ENCODE assay signal across 8 cellular contexts in the genomic region with DNA sequence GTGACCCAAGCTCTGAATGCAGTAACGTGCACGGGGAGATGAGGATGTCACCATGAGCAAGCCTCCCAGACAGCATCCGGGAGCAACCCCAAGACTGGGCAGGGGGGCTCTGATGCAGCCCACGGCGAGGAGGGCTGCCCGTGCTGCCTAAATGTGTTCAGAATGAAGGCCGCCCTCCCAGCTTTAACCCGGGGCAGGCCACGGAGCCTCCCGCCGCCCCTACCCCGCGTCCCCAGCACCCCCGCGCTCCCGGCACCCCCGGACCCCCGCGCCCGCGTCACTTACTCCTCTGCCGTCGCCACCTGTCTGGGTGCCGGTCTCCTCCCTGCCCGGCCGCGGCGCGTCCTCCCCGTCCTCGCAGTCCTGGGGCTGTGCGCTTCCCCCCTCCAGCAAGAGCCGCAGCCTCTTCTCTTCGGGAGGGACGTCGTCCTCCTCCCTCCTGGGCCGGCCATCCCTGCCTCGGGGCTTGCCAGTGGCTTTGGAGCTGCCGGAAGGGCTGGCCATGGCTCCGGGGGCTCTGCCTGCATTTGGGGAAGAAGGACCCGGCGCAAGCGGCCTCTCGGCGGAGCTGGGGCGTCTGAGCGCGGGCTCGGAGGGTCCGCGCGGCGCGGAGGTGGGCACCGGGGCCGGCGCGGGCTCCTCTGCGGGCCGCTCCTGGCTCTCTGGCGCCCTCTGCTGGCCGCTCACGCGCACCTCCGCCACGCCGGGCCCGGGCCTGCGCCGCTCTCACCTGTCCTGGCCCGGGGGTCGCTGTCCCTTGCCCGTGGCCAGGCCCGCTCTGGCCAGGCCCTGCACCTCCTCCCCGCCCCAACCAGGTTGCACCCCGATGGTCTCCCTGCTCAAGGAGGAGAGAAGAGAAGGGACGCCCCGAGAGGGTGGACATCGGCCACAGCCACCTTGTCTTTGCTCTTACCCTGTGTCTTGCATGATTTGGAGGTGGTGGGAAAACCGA. TPM values are rescaled to one million over a fixed set of nuclear protein-coding genes. Genes with fewer than 3 reads are reported as not detected.
DNase-seq lines count a peak whose midpoint lies in the region; ATAC-seq and TF ChIP-seq lines count a peak whose summit lies in the region.
"Not testable (repeated sequence)": the region's sequence is repeated elsewhere in the genome, so short reads cannot be mapped to it uniquely, and the experiment has no call there.

No MANE protein-coding gene starts in this region.

- BruUV-seq in MCF 10A (replicated peaks; lab: Mats Ljungman, UMichigan): not testable (repeated sequence)

- not testable (repeated sequence) for H3K27me3 ChIP-seq in right cardiac atrium (ENCODE audit: control insufficient read depth, insufficient read depth)

- peak; percentile 81 for TF ChIP-seq CTCF in MCF 10A (IDR thresholded peaks at IDR 0.05; ENCODE audit: unreplicated experiment)
- peak in 2 of 3 donors; percentile 29 to 48 for TF ChIP-seq CTCF in omental fat pad (IDR thresholded peaks at IDR 0.05)

- H3K4me3 Mint-ChIP-seq in activated CD4-positive, alpha-beta T cell treated with anti-CD3 and anti-CD28 coated beads, Interleukin-2, amount 10 ng/mL, durations not matched to agents 7 days and 5 days: peak overlapping the region; percentile 52
- peak overlapping the region; percentile 50 for H3K4me3 Mint-ChIP-seq in MCF 10A (ENCODE audit: unreplicated experiment)

- ATAC-seq in HG02678 (IDR thresholded peaks at IDR 0.05; ENCODE audit: unreplicated experiment): peak; percentile 43
- ATAC-seq in right cardiac atrium; omental fat pad (ENCODE audit: low FRiP score): not testable (repeated sequence)

- not testable (repeated sequence) for H3K4me1 Mint-ChIP-seq in activated CD4-positive, alpha-beta T cell treated with anti-CD3 and anti-CD28 coated beads, Interleukin-2, amount 10 ng/mL, durations not matched to agents 7 days and 5 days; MCF 10A (ENCODE audit: insufficient read depth, unreplicated experiment)

- H3K4me3 ChIP-seq in right cardiac atrium (ENCODE audit: low read length): peak overlapping the region; percentile 44

- not testable (repeated sequence) for H3K27ac ChIP-seq in right cardiac atrium (ENCODE audit: low read length)

- intact Hi-C loops in MCF 10A (cut with micrococcal nuclease); right cardiac atrium (cut with DNase I): not testable (repeated sequence)

- WGBS in right cardiac atrium: 3% methylated on average over 76 of the region's 80 CpGs

- not testable (repeated sequence) for H3K9me3 Mint-ChIP-seq in activated CD4-positive, alpha-beta T cell treated with anti-CD3 and anti-CD28 coated beads, Interleukin-2, amount 10 ng/mL, durations not matched to agents 7 days and 5 days; MCF 10A (ENCODE audit: unreplicated experiment)

- not testable (repeated sequence) for H3K36me3 Mint-ChIP-seq in activated CD4-positive, alpha-beta T cell treated with anti-CD3 and anti-CD28 coated beads, Interleukin-2, amount 10 ng/mL, durations not matched to agents 7 days and 5 days (ENCODE audit: low read depth); MCF 10A (ENCODE audit: insufficient read depth, unreplicated experiment)

- H3K27ac Mint-ChIP-seq in activated CD4-positive, alpha-beta T cell treated with anti-CD3 and anti-CD28 coated beads, Interleukin-2, amount 10 ng/mL, durations not matched to agents 7 days and 5 days; MCF 10A (ENCODE audit: low read depth, unreplicated experiment): not testable (repeated sequence)

- H3K4me1 ChIP-seq in right cardiac atrium (ENCODE audit: control insufficient read depth, insufficient read depth, low read length): not testable (repeated sequence)

- H3K27me3 Mint-ChIP-seq in activated CD4-positive, alpha-beta T cell treated with anti-CD3 and anti-CD28 coated beads, Interleukin-2, amount 10 ng/mL, durations not matched to agents 7 days and 5 days; MCF 10A (ENCODE audit: insufficient read depth, unreplicated experiment): not testable (repeated sequence)

- CTCF ChIA-PET in activated CD4-positive, alpha-beta T cell treated with anti-CD3 and anti-CD28 coated beads, Interleukin-2, amount 10 ng/mL, durations not matched to agents 7 days and 5 days (lab: Charles Lee): not testable (repeated sequence)
- CTCF ChIA-PET in MCF 10A (lab: Yijun Ruan, JAX): interaction anchor here (0.6 to 1.4 kb wide), 8 partner anchors 8 to 1838 kb away, joined by 3 to 4 read pairs (median 3); no protein-coding TSS in a partner anchor

- POLR2A ChIA-PET in activated CD4-positive, alpha-beta T cell treated with anti-CD3 and anti-CD28 coated beads, Interleukin-2, amount 10 ng/mL, durations not matched to agents 7 days and 5 days (lab: Charles Lee); MCF 10A (lab: Yijun Ruan, JAX): not testable (repeated sequence)

- DNase-seq in CMK (ENCODE audit: low read depth) (peak; percentile 4), NCI-H69 (lab: John Stamatoyannopoulos, UW) (peak; percentile 61), MCF 10A (ENCODE audit: unreplicated experiment) (peak; percentile 33), right cardiac atrium (peak; percentile 35 to 79 (median 77)), omental fat pad (ENCODE audit: low spot score) (peak; percentile 48)
- peak; percentile 52 for DNase-seq in activated CD4-positive, alpha-beta T cell treated with anti-CD3 and anti-CD28 coated beads, Interleukin-2, amount 10 ng/mL, durations not matched to agents 7 days and 5 days
- DNase-seq in stimulated activated CD8-positive, alpha-beta memory T cell treated with anti-CD3 and anti-CD28 coated beads, Interleukin-7, amount 100 ng/mL, for 24 hours (ENCODE audit: low read depth): peak; percentile 50

- not testable (repeated sequence) for H3K9me3 ChIP-seq in right cardiac atrium (ENCODE audit: control insufficient read depth, low read length)

RNA-seq across cellular contexts. Expression of a gene that starts 55.9 kb away (rescaled TPM):
- total RNA-seq in activated CD4-positive, alpha-beta T cell treated with anti-CD3 and anti-CD28 coated beads, Interleukin-2, amount 10 ng/mL, durations not matched to agents 7 days and 5 days: 10 to 100 TPM; 40.6 to 46.5 TPM
- total RNA-seq in MCF 10A (2022) (191 and 303 TPM in 2 replicates), right cardiac atrium (10 to 100 TPM; 13.0 to 16.5 (median 14.8) TPM), omental fat pad (10 to 100 TPM; 11.3 to 16.8 (median 15.8) TPM)
- 18.6 TPM for polyA plus RNA-seq in right cardiac atrium

Comparison
In these comparisons a context has a peak if more than half of its experiments do, and no peak if none do; other contexts are left out.
1. DNase-seq: peak in every context shown above with its lines; median percentile 77 in right cardiac atrium; 61 in NCI-H69; 52 in activated CD4-positive, alpha-beta T cell treated with anti-CD3 and anti-CD28 coated beads, Interleukin-2, amount 10 ng/mL, durations not matched to agents 7 days and 5 days; 50 in stimulated activated CD8-positive, alpha-beta memory T cell treated with anti-CD3 and anti-CD28 coated beads, Interleukin-7, amount 100 ng/mL, for 24 hours; 48 in omental fat pad; 33 in MCF 10A; 4 in CMK.